ENCODE assay signal across 22 cellular contexts in genomic region chr21:43933680-43934079, GRCh38.
"Had no signal": no experiment of that assay in that cellular context is flagged by ENCODE, and none has a peak within 500 bp of the region (broad histone marks: within the 10 kb centered on the region; RNA-seq: fewer than 3 reads in every experiment).

No MANE protein-coding gene starts in this region.

- H3K36me3 Mint-ChIP-seq: natural killer cell had no signal

- H3K4me3 Mint-ChIP-seq: memory B cell; natural killer cell; stimulated activated memory B cell treated with anti-CD40 and anti-IgM and Interleukin-4, amounts not matched to agents 10 μg/mL and 1 μg/mL and 100 μg/mL, for 72 hours had no signal

- DNase-seq: dermis blood vessel endothelial cell; effector memory CD4-positive, alpha-beta T cell; erythroblast; esophagus squamous epithelium; foreskin melanocyte; head of caudate nucleus; left cardiac atrium; natural killer cell; sigmoid colon; stimulated activated CD4-positive, alpha-beta T cell treated with anti-CD3 and anti-CD28 coated beads, Interleukin-4, amount 100 ng/mL, for 4 hours; stimulated activated naive CD8-positive, alpha-beta T cell treated with anti-CD3 and anti-CD28 coated beads, Interleukin-15, Interleukin-2, amounts not matched to agents 100 U/mL and 50 U/mL, for 24 hours; testis; tibial artery had no signal

- FAIRE-seq: endometrium, urothelium cell line had no signal

- H3K27ac Mint-ChIP-seq: memory B cell; natural killer cell; stimulated activated memory B cell treated with anti-CD40 and anti-IgM and Interleukin-4, amounts not matched to agents 10 μg/mL and 1 μg/mL and 100 μg/mL, for 72 hours had no signal

- H3K9ac ChIP-seq: parathyroid adenoma had no signal

- H3K9me3 Mint-ChIP-seq: memory B cell, natural killer cell had no signal

- H3K36me3 ChIP-seq: tibial artery had no signal

- H3K4me3 ChIP-seq: coronary artery, esophagus squamous epithelium, lung, sigmoid colon, testis, tibial artery, upper lobe of left lung had no signal

- H3K27me3 Mint-ChIP-seq: memory B cell; progenitor cell of endocrine pancreas; stimulated activated memory B cell treated with anti-CD40 and anti-IgM and Interleukin-4, amounts not matched to agents 10 μg/mL and 1 μg/mL and 100 μg/mL, for 72 hours had no signal

- H2AFZ ChIP-seq: parathyroid adenoma had no signal

- H3K9me3 ChIP-seq: esophagus squamous epithelium, sigmoid colon, testis, tibial artery, upper lobe of left lung had no signal

- H3K27me3 ChIP-seq: esophagus squamous epithelium, sigmoid colon, testis, tibial artery, upper lobe of left lung had no signal

- H3K27ac ChIP-seq: coronary artery, esophagus squamous epithelium, parathyroid adenoma, sigmoid colon, testis, tibial artery, upper lobe of left lung had no signal

- ATAC-seq: left cardiac atrium; natural killer cell; stimulated activated memory B cell treated with anti-CD40 and anti-IgM and Interleukin-4, amounts not matched to agents 10 μg/mL and 1 μg/mL and 100 μg/mL, for 72 hours; stimulated activated naive CD8-positive, alpha-beta T cell treated with anti-CD3 and anti-CD28 coated beads, Interleukin-15, Interleukin-2, amounts not matched to agents 100 U/mL and 50 U/mL, for 24 hours had no signal
